ENCODE assay signal across 36 cellular contexts in genomic region chr4:72128741-72129140, GRCh38.
"Had no signal": no experiment of that assay in that cellular context is flagged by ENCODE, and none has a peak within 500 bp of the region (broad histone marks: within the 10 kb centered on the region; RNA-seq: fewer than 3 reads in every experiment).

No MANE protein-coding gene starts in this region.

- H3K27me3 Mint-ChIP-seq: activated CD4-positive, alpha-beta memory T cell treated with anti-CD3 and anti-CD28 coated beads for 36 hours; activated CD4-positive, alpha-beta T cell treated with anti-CD3 and anti-CD28 coated beads for 36 hours; activated CD4-positive, alpha-beta T cell treated with anti-CD3 and anti-CD28 coated beads, Interleukin-2, amount 10 ng/mL, durations not matched to agents 7 days and 5 days; activated CD8-positive, alpha-beta T cell treated with anti-CD3 and anti-CD28 coated beads for 36 hours; activated naive CD8-positive, alpha-beta T cell treated with anti-CD3 and anti-CD28 coated beads for 36 hours; activated T-helper 17 cell treated with anti-CD3 and anti-CD28 coated beads, Interleukin-2, amount 50 U/mL, for 72 hours; central memory CD8-positive, alpha-beta T cell; T-cell; T-helper 17 cell had no signal

- H3K4me3 Mint-ChIP-seq: activated CD4-positive, alpha-beta memory T cell treated with anti-CD3 and anti-CD28 coated beads for 36 hours; activated CD4-positive, alpha-beta T cell treated with anti-CD3 and anti-CD28 coated beads for 36 hours; activated CD4-positive, alpha-beta T cell treated with anti-CD3 and anti-CD28 coated beads, Interleukin-2, amount 10 ng/mL, durations not matched to agents 7 days and 5 days; activated CD8-positive, alpha-beta T cell treated with anti-CD3 and anti-CD28 coated beads for 36 hours; activated naive CD4-positive, alpha-beta T cell treated with anti-CD3 and anti-CD28 coated beads for 36 hours; activated naive CD8-positive, alpha-beta T cell treated with anti-CD3 and anti-CD28 coated beads for 36 hours; activated T-cell treated with anti-CD3 and anti-CD28 coated beads, Interleukin-2, amount 50 U/mL, for 4 hours; activated T-cell treated with anti-CD3 and anti-CD28 coated beads, Interleukin-2, amount 50 U/mL, for 72 hours; activated T-helper 1 cell treated with anti-CD3 and anti-CD28 coated beads, Interleukin-12 subunit alpha, Interleukin-12 subunit beta, Interleukin-2, Interleukin-4 antibody, amounts not matched to agents 30 ng/mL and 10 ng/mL and 1 ng/mL, durations not matched to agents 14 hours and 24 hours and 36 hours; activated T-helper 17 cell treated with anti-CD3 and anti-CD28 coated beads, Interleukin-2, amount 50 U/mL, for 72 hours; central memory CD8-positive, alpha-beta T cell; T-cell; T-helper 17 cell; WTC11 had no signal

- H3K36me3 ChIP-seq: adrenal gland, brain microvascular endothelial cell, cardiac muscle cell, WERI-Rb-1 had no signal

- H3K4me1 ChIP-seq: adrenal gland, body of pancreas had no signal

- H3K4me3 ChIP-seq: adrenal gland, body of pancreas, cardiac muscle cell had no signal

- H3K27me3 ChIP-seq: adrenal gland, body of pancreas, brain microvascular endothelial cell, cardiac muscle cell had no signal

- H3K27ac ChIP-seq: adrenal gland, body of pancreas, brain microvascular endothelial cell, cardiac muscle cell, WERI-Rb-1 had no signal

- H3K9me3 Mint-ChIP-seq: activated CD4-positive, alpha-beta memory T cell treated with anti-CD3 and anti-CD28 coated beads for 36 hours; activated CD4-positive, alpha-beta T cell treated with anti-CD3 and anti-CD28 coated beads, Interleukin-2, amount 10 ng/mL, durations not matched to agents 7 days and 5 days; activated CD8-positive, alpha-beta T cell treated with anti-CD3 and anti-CD28 coated beads for 36 hours; activated naive CD4-positive, alpha-beta T cell treated with anti-CD3 and anti-CD28 coated beads for 36 hours; activated naive CD8-positive, alpha-beta T cell treated with anti-CD3 and anti-CD28 coated beads for 36 hours; activated T-cell treated with anti-CD3 and anti-CD28 coated beads, Interleukin-2, amount 50 U/mL, for 4 hours; activated T-helper 1 cell treated with anti-CD3 and anti-CD28 coated beads, Interleukin-12 subunit alpha, Interleukin-12 subunit beta, Interleukin-2, Interleukin-4 antibody, amounts not matched to agents 30 ng/mL and 10 ng/mL and 1 ng/mL, durations not matched to agents 14 hours and 24 hours and 36 hours; central memory CD8-positive, alpha-beta T cell had no signal

- DNase-seq: activated CD4-positive, alpha-beta memory T cell treated with anti-CD3 and anti-CD28 coated beads for 36 hours; activated CD4-positive, alpha-beta T cell treated with anti-CD3 and anti-CD28 coated beads for 1 hour; activated CD4-positive, alpha-beta T cell treated with anti-CD3 and anti-CD28 coated beads for 36 hours; activated CD4-positive, alpha-beta T cell treated with anti-CD3 and anti-CD28 coated beads for 48 hours; activated CD4-positive, alpha-beta T cell treated with anti-CD3 and anti-CD28 coated beads, Interleukin-2, amount 10 ng/mL, durations not matched to agents 7 days and 5 days; activated CD4-positive, CD25-positive, alpha-beta regulatory T cell; activated CD8-positive, alpha-beta memory T cell treated with anti-CD3 and anti-CD28 coated beads, Interleukin-2, amount 50 U/mL, for 4 hours; activated CD8-positive, alpha-beta T cell treated with anti-CD3 and anti-CD28 coated beads for 36 hours; activated effector memory CD4-positive, alpha-beta T cell treated with anti-CD3 and anti-CD28 coated beads, Interleukin-2, amount 50 U/mL, for 16 hours; activated gamma-delta T cell treated with Interleukin-2 at 50 U/mL for 16 hours; activated naive CD4-positive, alpha-beta T cell; activated naive CD4-positive, alpha-beta T cell treated with anti-CD3 and anti-CD28 coated beads for 36 hours; activated naive CD4-positive, alpha-beta T cell treated with anti-CD3 and anti-CD28 coated beads, Interleukin-2, amount 50 U/mL, for 16 hours; activated naive CD8-positive, alpha-beta T cell treated with anti-CD3 and anti-CD28 coated beads for 36 hours; activated T-cell treated with anti-CD3 and anti-CD28 coated beads for 4 hours; activated T-cell treated with anti-CD3 and anti-CD28 coated beads, Interleukin-2, amount 50 U/mL, for 1 hour; activated T-cell treated with anti-CD3 and anti-CD28 coated beads, Interleukin-2, amount 50 U/mL, for 4 hours; activated T-cell treated with anti-CD3 and anti-CD28 coated beads, Interleukin-2, amount 50 U/mL, for 72 hours; adrenal gland; amniotic stem cell; aorta; body of pancreas; brain microvascular endothelial cell; caudate nucleus; cerebellar nuclear complex; T-cell; T-helper 17 cell; T1000; WERI-Rb-1 had no signal

- ATAC-seq: activated CD4-positive, alpha-beta T cell treated with anti-CD3 and anti-CD28 coated beads for 36 hours; activated CD4-positive, CD25-positive, alpha-beta regulatory T cell treated with anti-CD3 and anti-CD28 coated beads, Interleukin-2, amount 50 U/mL, for 24 hours; activated CD8-positive, alpha-beta T cell treated with anti-CD3 and anti-CD28 coated beads for 36 hours; activated naive CD4-positive, alpha-beta T cell treated with anti-CD3 and anti-CD28 coated beads, Interleukin-2, amount 50 U/mL, for 72 hours; activated T-cell treated with anti-CD3 and anti-CD28 coated beads, Interleukin-2, amount 50 U/mL, for 4 hours; activated T-cell treated with anti-CD3 and anti-CD28 coated beads, Interleukin-2, amount 50 U/mL, for 72 hours; activated T-helper 17 cell treated with anti-CD3 and anti-CD28 coated beads, Interleukin-2, amount 50 U/mL, for 72 hours; body of pancreas; T-cell; T-helper 17 cell; WTC11 had no signal

- H3K36me3 Mint-ChIP-seq: activated CD4-positive, alpha-beta memory T cell treated with anti-CD3 and anti-CD28 coated beads for 36 hours; activated naive CD4-positive, alpha-beta T cell treated with anti-CD3 and anti-CD28 coated beads, Interleukin-2, amount 50 U/mL, for 72 hours; activated naive CD8-positive, alpha-beta T cell treated with anti-CD3 and anti-CD28 coated beads for 36 hours; T-cell had no signal

- H3K9me3 ChIP-seq: adrenal gland, body of pancreas had no signal

- H3K27ac Mint-ChIP-seq: activated CD4-positive, alpha-beta memory T cell treated with anti-CD3 and anti-CD28 coated beads for 36 hours; activated CD4-positive, alpha-beta T cell treated with anti-CD3 and anti-CD28 coated beads for 36 hours; activated CD4-positive, alpha-beta T cell treated with anti-CD3 and anti-CD28 coated beads, Interleukin-2, amount 10 ng/mL, durations not matched to agents 7 days and 5 days; activated CD8-positive, alpha-beta T cell treated with anti-CD3 and anti-CD28 coated beads for 36 hours; activated naive CD4-positive, alpha-beta T cell treated with anti-CD3 and anti-CD28 coated beads for 36 hours; activated naive CD4-positive, alpha-beta T cell treated with anti-CD3 and anti-CD28 coated beads, Interleukin-2, amount 50 U/mL, for 72 hours; activated naive CD8-positive, alpha-beta T cell treated with anti-CD3 and anti-CD28 coated beads for 36 hours; activated T-cell treated with anti-CD3 and anti-CD28 coated beads, Interleukin-2, amount 50 U/mL, for 72 hours; activated T-helper 1 cell treated with anti-CD3 and anti-CD28 coated beads, Interleukin-12 subunit alpha, Interleukin-12 subunit beta, Interleukin-2, Interleukin-4 antibody, amounts not matched to agents 30 ng/mL and 10 ng/mL and 1 ng/mL, durations not matched to agents 14 hours and 24 hours and 36 hours; activated T-helper 17 cell treated with anti-CD3 and anti-CD28 coated beads, Interleukin-2, amount 50 U/mL, for 72 hours; T-cell; T-helper 17 cell; WTC11 had no signal

- H3K4me1 Mint-ChIP-seq: activated CD4-positive, alpha-beta T cell treated with anti-CD3 and anti-CD28 coated beads for 36 hours; activated CD4-positive, alpha-beta T cell treated with anti-CD3 and anti-CD28 coated beads, Interleukin-2, amount 10 ng/mL, durations not matched to agents 7 days and 5 days; activated naive CD8-positive, alpha-beta T cell treated with anti-CD3 and anti-CD28 coated beads for 36 hours; activated T-helper 17 cell treated with anti-CD3 and anti-CD28 coated beads, Interleukin-2, amount 50 U/mL, for 72 hours; central memory CD8-positive, alpha-beta T cell; T-cell; T-helper 17 cell had no signal
